In the genomic region with DNA sequence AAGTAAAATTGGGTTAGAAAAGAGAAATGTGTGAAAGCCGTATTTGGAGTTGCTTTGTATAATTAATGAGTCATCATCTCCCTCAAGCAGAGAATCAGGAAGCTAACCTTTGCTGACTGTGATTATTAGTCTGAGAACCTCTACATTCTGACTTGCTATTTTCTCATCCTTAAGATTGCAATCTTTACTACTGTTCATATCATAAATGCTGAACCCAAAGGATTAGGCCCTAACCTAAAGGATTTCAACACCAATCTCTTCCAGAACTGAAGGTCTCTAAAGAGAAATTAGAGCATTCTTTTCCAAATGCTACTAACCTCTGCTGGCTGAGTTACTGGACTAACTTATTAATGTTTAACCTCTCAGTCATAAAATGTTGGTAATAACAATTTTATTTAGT, we compare ENCODE assay signal across 2 cellular contexts.
A peak's percentile ranks its signal among the peaks of the same experiment; 100 is the strongest.
TF ChIP-seq lines count a peak whose summit lies in the region.

No MANE protein-coding gene starts in this region.

TF ChIP-seq in HCT116, 20 proteins besides CTCF, POLR2A, EP300 and RAD21:
- TF ChIP-seq EZH2 (IDR thresholded peaks at IDR 0.05): no peak
- TF ChIP-seq, protein P1, sequence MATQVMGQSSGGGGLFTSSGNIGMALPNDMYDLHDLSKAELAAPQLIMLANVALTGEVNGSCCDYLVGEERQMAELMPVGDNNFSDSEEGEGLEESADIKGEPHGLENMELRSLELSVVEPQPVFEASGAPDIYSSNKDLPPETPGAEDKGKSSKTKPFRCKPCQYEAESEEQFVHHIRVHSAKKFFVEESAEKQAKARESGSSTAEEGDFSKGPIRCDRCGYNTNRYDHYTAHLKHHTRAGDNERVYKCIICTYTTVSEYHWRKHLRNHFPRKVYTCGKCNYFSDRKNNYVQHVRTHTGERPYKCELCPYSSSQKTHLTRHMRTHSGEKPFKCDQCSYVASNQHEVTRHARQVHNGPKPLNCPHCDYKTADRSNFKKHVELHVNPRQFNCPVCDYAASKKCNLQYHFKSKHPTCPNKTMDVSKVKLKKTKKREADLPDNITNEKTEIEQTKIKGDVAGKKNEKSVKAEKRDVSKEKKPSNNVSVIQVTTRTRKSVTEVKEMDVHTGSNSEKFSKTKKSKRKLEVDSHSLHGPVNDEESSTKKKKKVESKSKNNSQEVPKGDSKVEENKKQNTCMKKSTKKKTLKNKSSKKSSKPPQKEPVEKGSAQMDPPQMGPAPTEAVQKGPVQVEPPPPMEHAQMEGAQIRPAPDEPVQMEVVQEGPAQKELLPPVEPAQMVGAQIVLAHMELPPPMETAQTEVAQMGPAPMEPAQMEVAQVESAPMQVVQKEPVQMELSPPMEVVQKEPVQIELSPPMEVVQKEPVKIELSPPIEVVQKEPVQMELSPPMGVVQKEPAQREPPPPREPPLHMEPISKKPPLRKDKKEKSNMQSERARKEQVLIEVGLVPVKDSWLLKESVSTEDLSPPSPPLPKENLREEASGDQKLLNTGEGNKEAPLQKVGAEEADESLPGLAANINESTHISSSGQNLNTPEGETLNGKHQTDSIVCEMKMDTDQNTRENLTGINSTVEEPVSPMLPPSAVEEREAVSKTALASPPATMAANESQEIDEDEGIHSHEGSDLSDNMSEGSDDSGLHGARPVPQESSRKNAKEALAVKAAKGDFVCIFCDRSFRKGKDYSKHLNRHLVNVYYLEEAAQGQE (IDR thresholded peaks at IDR 0.05; ENCODE audit: low read depth): no peak
- no peak for TF ChIP-seq SIN3A (IDR thresholded peaks at IDR 0.05; ENCODE audit: low read depth)
- TF ChIP-seq SP1 (IDR thresholded peaks at IDR 0.05; ENCODE audit: low read depth): no peak
- no peak for TF ChIP-seq YY1 (IDR thresholded peaks at IDR 0.05; ENCODE audit: extremely low read depth, insufficient replicate concordance, low read depth, low read length)
- peak; percentile 60 for TF ChIP-seq SRF (IDR thresholded peaks at IDR 0.05; ENCODE audit: low read depth)
- TF ChIP-seq CEBPB (IDR thresholded peaks at IDR 0.05; ENCODE audit: low read depth): no peak
- TF ChIP-seq, protein P2, sequence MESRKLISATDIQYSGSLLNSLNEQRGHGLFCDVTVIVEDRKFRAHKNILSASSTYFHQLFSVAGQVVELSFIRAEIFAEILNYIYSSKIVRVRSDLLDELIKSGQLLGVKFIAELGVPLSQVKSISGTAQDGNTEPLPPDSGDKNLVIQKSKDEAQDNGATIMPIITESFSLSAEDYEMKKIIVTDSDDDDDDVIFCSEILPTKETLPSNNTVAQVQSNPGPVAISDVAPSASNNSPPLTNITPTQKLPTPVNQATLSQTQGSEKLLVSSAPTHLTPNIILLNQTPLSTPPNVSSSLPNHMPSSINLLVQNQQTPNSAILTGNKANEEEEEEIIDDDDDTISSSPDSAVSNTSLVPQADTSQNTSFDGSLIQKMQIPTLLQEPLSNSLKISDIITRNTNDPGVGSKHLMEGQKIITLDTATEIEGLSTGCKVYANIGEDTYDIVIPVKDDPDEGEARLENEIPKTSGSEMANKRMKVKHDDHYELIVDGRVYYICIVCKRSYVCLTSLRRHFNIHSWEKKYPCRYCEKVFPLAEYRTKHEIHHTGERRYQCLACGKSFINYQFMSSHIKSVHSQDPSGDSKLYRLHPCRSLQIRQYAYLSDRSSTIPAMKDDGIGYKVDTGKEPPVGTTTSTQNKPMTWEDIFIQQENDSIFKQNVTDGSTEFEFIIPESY (IDR thresholded peaks at IDR 0.05; ENCODE audit: extremely low read depth, insufficient replicate concordance, low read length): no peak
- TF ChIP-seq ZFX (IDR thresholded peaks at IDR 0.05): no peak
- TF ChIP-seq, protein P3, sequence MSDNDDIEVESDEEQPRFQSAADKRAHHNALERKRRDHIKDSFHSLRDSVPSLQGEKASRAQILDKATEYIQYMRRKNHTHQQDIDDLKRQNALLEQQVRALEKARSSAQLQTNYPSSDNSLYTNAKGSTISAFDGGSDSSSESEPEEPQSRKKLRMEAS (IDR thresholded peaks at IDR 0.05): no peak
- TF ChIP-seq ZNF274 (IDR thresholded peaks at IDR 0.05; ENCODE audit: low read depth, low read length): no peak
- no peak for TF ChIP-seq EZH2phosphoT487 (IDR thresholded peaks at IDR 0.05; ENCODE audit: borderline replicate concordance)
- no peak for TF ChIP-seq POLR2AphosphoS5 (IDR thresholded peaks at IDR 0.05; ENCODE audit: low read depth, low read length)
- TF ChIP-seq CBX3 (IDR thresholded peaks at IDR 0.05; ENCODE audit: low read depth): no peak
- TF ChIP-seq TCF7L2 (IDR thresholded peaks at IDR 0.05; ENCODE audit: borderline replicate concordance, extremely low read depth, insufficient read depth, insufficient read length): no peak
- TF ChIP-seq, protein P4, sequence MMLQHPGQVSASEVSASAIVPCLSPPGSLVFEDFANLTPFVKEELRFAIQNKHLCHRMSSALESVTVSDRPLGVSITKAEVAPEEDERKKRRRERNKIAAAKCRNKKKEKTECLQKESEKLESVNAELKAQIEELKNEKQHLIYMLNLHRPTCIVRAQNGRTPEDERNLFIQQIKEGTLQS (IDR thresholded peaks at IDR 0.05): no peak
- peak; percentile 54 for TF ChIP-seq JUND (IDR thresholded peaks at IDR 0.05)
- no peak for TF ChIP-seq ELF1 (IDR thresholded peaks at IDR 0.05; ENCODE audit: borderline replicate concordance, low read depth)
- no peak for TF ChIP-seq EGR1 (IDR thresholded peaks at IDR 0.05; ENCODE audit: low read depth)
- TF ChIP-seq FOSL1 (IDR thresholded peaks at IDR 0.05; ENCODE audit: low read depth): peak; percentile 52

TF ChIP-seq in SK-N-SH, 30 proteins besides CTCF, POLR2A, EP300 and RAD21:
- TF ChIP-seq NFIC (IDR thresholded peaks at IDR 0.05; ENCODE audit: borderline replicate concordance) (no peak), FOSL2 (IDR thresholded peaks at IDR 0.05; ENCODE audit: borderline replicate concordance, low read depth) (peak; percentile 18; the same call in 1 of the 2 replicates)
